Comparison of ENCODE assay signal across 38 cellular contexts in the genomic region with DNA sequence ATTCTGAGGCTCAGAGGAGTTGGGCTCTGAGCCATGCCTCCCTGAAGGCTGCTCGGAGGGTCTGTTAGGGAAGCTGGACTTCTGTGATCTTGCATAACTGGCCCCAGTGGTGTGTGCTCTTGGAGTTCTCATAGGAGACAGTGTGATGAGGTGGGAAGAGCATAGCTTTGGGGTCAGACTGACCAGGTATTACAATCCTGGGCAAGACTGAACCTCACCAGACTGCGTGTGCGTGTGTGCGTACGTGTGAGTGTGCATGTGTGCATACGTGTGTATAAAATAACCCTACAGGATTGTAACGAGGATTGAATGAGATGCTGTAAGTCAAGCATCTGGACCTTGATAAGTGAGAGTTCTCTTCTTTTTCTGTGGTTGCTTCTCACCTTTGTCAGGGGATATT. TPM values are rescaled to one million over a fixed set of nuclear protein-coding genes. Genes with fewer than 3 reads are reported as not detected.
"Had no signal": no experiment of that assay in that cellular context is flagged by ENCODE, and none has a peak within 500 bp of the region (broad histone marks: within the 10 kb centered on the region; RNA-seq: fewer than 3 reads in every experiment).

No MANE protein-coding gene starts in this region.

- H3K4me1 ChIP-seq: adrenal gland, body of pancreas, esophagus squamous epithelium, gastroesophageal sphincter, heart right ventricle had no signal

- H3K27ac ChIP-seq: adrenal gland, body of pancreas, epithelial cell of prostate, esophagus squamous epithelium, gastroesophageal sphincter, heart right ventricle, WERI-Rb-1 had no signal

- H3K27me3 ChIP-seq: body of pancreas had no signal

- DNase-seq: activated B cell treated with CpG ODN at 0.5 μM for 24 hours; activated CD4-positive, alpha-beta T cell treated with anti-CD3 and anti-CD28 coated beads for 48 hours; activated CD4-positive, alpha-beta T cell treated with anti-CD3 and anti-CD28 coated beads, Interleukin-2, amount 50 U/mL, for 1 hour; activated CD4-positive, alpha-beta T cell treated with anti-CD3 and anti-CD28 coated beads, Interleukin-2, amount 50 U/mL, for 48 hours; activated CD8-positive, alpha-beta memory T cell treated with anti-CD3 and anti-CD28 coated beads, Interleukin-2, amount 50 U/mL, for 48 hours; activated gamma-delta T cell; activated naive CD4-positive, alpha-beta T cell; activated naive CD4-positive, alpha-beta T cell treated with anti-CD3 and anti-CD28 coated beads, Interleukin-2, amount 10 ng/mL, durations not matched to agents 7 days and 5 days; activated T-cell treated with anti-CD3 and anti-CD28 coated beads for 4 hours; activated T-cell treated with anti-CD3 and anti-CD28 coated beads, Interleukin-2, amount 50 U/mL, for 24 hours; activated T-cell treated with anti-CD3 and anti-CD28 coated beads, Interleukin-2, amount 50 U/mL, for 72 hours; adrenal gland; amygdala; body of pancreas; caudate nucleus; cortex of kidney; dermis blood vessel endothelial cell; effector CD8-positive, alpha-beta T cell; esophagus squamous epithelium; foreskin melanocyte; heart right ventricle; T-helper 1 cell; T-helper 17 cell; T1000; WERI-Rb-1 had no signal

- H3K4me3 ChIP-seq: adrenal gland, body of pancreas, esophagus squamous epithelium, gastroesophageal sphincter, heart right ventricle had no signal

- ATAC-seq: activated CD4-positive, CD25-positive, alpha-beta regulatory T cell treated with anti-CD3 and anti-CD28 coated beads, Interleukin-2, amount 50 U/mL, for 24 hours; activated naive CD4-positive, alpha-beta T cell treated with anti-CD3 and anti-CD28 coated beads, Interleukin-2, amount 50 U/mL, for 72 hours; activated T-cell treated with anti-CD3 and anti-CD28 coated beads, Interleukin-2, amount 50 U/mL, for 72 hours; body of pancreas; gastroesophageal sphincter; heart right ventricle; T-helper 17 cell had no signal

- H3K36me3 ChIP-seq: adrenal gland, esophagus squamous epithelium, gastroesophageal sphincter, heart right ventricle, WERI-Rb-1 had no signal

- H3K9me3 ChIP-seq: adrenal gland, body of pancreas, esophagus squamous epithelium, gastroesophageal sphincter, heart right ventricle had no signal

- FAIRE-seq: colon, endometrium, endothelial cell of umbilical vein had no signal

RNA-seq across cellular contexts. Expression of a gene that starts 10.0 kb away (rescaled TPM):
- total RNA-seq: activated B cell treated with CpG ODN at 0.5 μM for 24 hours; activated naive CD4-positive, alpha-beta T cell treated with anti-CD3 and anti-CD28 coated beads, Interleukin-2, amount 50 U/mL, for 72 hours; activated T-cell treated with anti-CD3 and anti-CD28 coated beads, Interleukin-2, amount 50 U/mL, for 72 hours; aorta; body of pancreas; chondrocyte; dermis blood vessel endothelial cell; endothelial cell of umbilical vein; fibroblast of lung; fibroblast of villous mesenchyme; glomerular endothelial cell; heart right ventricle; T-helper 17 cell had no signal
- polyA plus RNA-seq: adrenal gland, aorta, endothelial cell of umbilical vein, fibroblast of lung, heart right ventricle had no signal

RNA-seq across cellular contexts. Expression of a gene that starts 13.3 kb away (rescaled TPM):
- total RNA-seq: activated B cell treated with CpG ODN at 0.5 μM for 24 hours; activated naive CD4-positive, alpha-beta T cell treated with anti-CD3 and anti-CD28 coated beads, Interleukin-2, amount 50 U/mL, for 72 hours; activated T-cell treated with anti-CD3 and anti-CD28 coated beads, Interleukin-2, amount 50 U/mL, for 72 hours; adrenal gland; aorta; body of pancreas; chondrocyte; dermis blood vessel endothelial cell; endothelial cell of umbilical vein; esophagus squamous epithelium; fibroblast of lung; fibroblast of villous mesenchyme; gastroesophageal sphincter; glomerular endothelial cell; heart right ventricle; T-helper 17 cell had no signal
- polyA plus RNA-seq: adrenal gland, aorta, endothelial cell of umbilical vein, esophagus, fibroblast of lung, heart right ventricle had no signal

RNA-seq across cellular contexts. Expression of a gene that starts 13.9 kb away (rescaled TPM):
- total RNA-seq: activated B cell treated with CpG ODN at 0.5 μM for 24 hours; activated naive CD4-positive, alpha-beta T cell treated with anti-CD3 and anti-CD28 coated beads, Interleukin-2, amount 50 U/mL, for 72 hours; activated T-cell treated with anti-CD3 and anti-CD28 coated beads, Interleukin-2, amount 50 U/mL, for 72 hours; adrenal gland; aorta; body of pancreas; chondrocyte; dermis blood vessel endothelial cell; endothelial cell of umbilical vein; esophagus squamous epithelium; fibroblast of lung; fibroblast of villous mesenchyme; gastroesophageal sphincter; glomerular endothelial cell; heart right ventricle; T-helper 17 cell had no signal
- polyA plus RNA-seq: adrenal gland, aorta, endothelial cell of umbilical vein, esophagus, fibroblast of lung, heart right ventricle had no signal

RNA-seq across cellular contexts. Expression of a gene that starts 36.2 kb away (rescaled TPM):
- total RNA-seq: activated B cell treated with CpG ODN at 0.5 μM for 24 hours; activated naive CD4-positive, alpha-beta T cell treated with anti-CD3 and anti-CD28 coated beads, Interleukin-2, amount 50 U/mL, for 72 hours; activated T-cell treated with anti-CD3 and anti-CD28 coated beads, Interleukin-2, amount 50 U/mL, for 72 hours; adrenal gland; aorta; body of pancreas; chondrocyte; dermis blood vessel endothelial cell; endothelial cell of umbilical vein; esophagus squamous epithelium; fibroblast of lung; fibroblast of villous mesenchyme; gastroesophageal sphincter; glomerular endothelial cell; heart right ventricle; T-helper 17 cell had no signal
- polyA plus RNA-seq: adrenal gland, aorta, endothelial cell of umbilical vein, esophagus, fibroblast of lung, heart right ventricle had no signal
